Comparison of ENCODE assay signal across 12 cellular contexts in genomic region chr3:105228696-105229095, GRCh38.
A peak's percentile ranks its signal among the peaks of the same experiment; 100 is the strongest.
DNase-seq lines count a peak whose midpoint lies in the region; ATAC-seq and TF ChIP-seq lines count a peak whose summit lies in the region.
"Had no signal": no experiment of that assay in that cellular context is flagged by ENCODE, and none has a peak within 500 bp of the region (broad histone marks: within the 10 kb centered on the region; RNA-seq: fewer than 3 reads in every experiment).

No MANE protein-coding gene starts in this region.

- no peak overlapping the region for H3K4me3 ChIP-seq in PC-3 (ENCODE audit: low read length)
- H3K4me3 ChIP-seq in epithelial cell of esophagus (ENCODE audit: low read length) = no peak overlapping the region
- H3K4me3 ChIP-seq: BLaER1 treated with 17β-estradiol and CSF1 and Interleukin-3, amounts not matched to agents 10 nM and 100 nM; GM23248 had no signal

- H3F3A ChIP-seq in PC-3 (ENCODE audit: low read length, unreplicated experiment) = no peaks in the 10 kb centered on the region

- H3K27me3 Mint-ChIP-seq in type B pancreatic cell = no peaks in the 10 kb centered on the region
- H3K27me3 Mint-ChIP-seq: CD4-positive, CD25-positive, alpha-beta regulatory T cell had no signal

- H4K20me1 ChIP-seq in PC-3 (ENCODE audit: low read length) = no peaks in the 10 kb centered on the region
- H4K20me1 ChIP-seq: BLaER1 treated with 17β-estradiol and CSF1 and Interleukin-3, amounts not matched to agents 10 nM and 100 nM had no signal

- H3K27me3 ChIP-seq in PC-3 (ENCODE audit: low read length) = no peaks in the 10 kb centered on the region
- H3K27me3 ChIP-seq: BLaER1 treated with 17β-estradiol and CSF1 and Interleukin-3, amounts not matched to agents 10 nM and 100 nM had no signal

- CTCF ChIA-PET in PC-3 (lab: Charles Lee) = no interaction called here

- H2AFZ ChIP-seq in PC-3 (ENCODE audit: low read length) = no peak overlapping the region
- H2AFZ ChIP-seq: GM23248 had no signal

- peaks cover 4% of the 10 kb centered on the region for H3K9me3 Mint-ChIP-seq in type B pancreatic cell

- no peaks in the 10 kb centered on the region for H3K36me3 Mint-ChIP-seq in type B pancreatic cell
- H3K36me3 Mint-ChIP-seq: CD4-positive, CD25-positive, alpha-beta regulatory T cell had no signal

- H3K4me3 Mint-ChIP-seq in type B pancreatic cell = no peak overlapping the region
- H3K4me3 Mint-ChIP-seq: CD4-positive, CD25-positive, alpha-beta regulatory T cell had no signal

- BruUV-seq in PC-3 (replicated peaks; lab: Mats Ljungman, UMichigan) = no TSS peak

- TF ChIP-seq CTCF in PC-3 (conservative IDR thresholded peaks at IDR 0.05; ENCODE audit: low read depth, low read length) (no peak), epithelial cell of esophagus (IDR thresholded peaks at IDR 0.05; ENCODE audit: insufficient read depth, low read depth, low read length, missing control alignments) (no peak), type B pancreatic cell (conservative IDR thresholded peaks at IDR 0.05) (no peak)

- H3K9me3 ChIP-seq in PC-3 (ENCODE audit: low read length) = no peaks in the 10 kb centered on the region; the same call in 1 of the 2 replicates

- H3K4me1 Mint-ChIP-seq in type B pancreatic cell (ENCODE audit: unreplicated experiment) = peaks cover 6% of the 10 kb centered on the region
- H3K4me1 Mint-ChIP-seq: CD4-positive, CD25-positive, alpha-beta regulatory T cell had no signal

- no peak overlapping the region for H3K27ac ChIP-seq in PC-3 (ENCODE audit: low read length)
- H3K27ac ChIP-seq: BLaER1 treated with 17β-estradiol and CSF1 and Interleukin-3, amounts not matched to agents 10 nM and 100 nM; GM23248 had no signal

- no peaks in the 10 kb centered on the region for H3K4me1 ChIP-seq in PC-3 (ENCODE audit: insufficient read depth, low read length)

- no peaks in the 10 kb centered on the region for H3K9me2 ChIP-seq in PC-3 (replicated peaks; ENCODE audit: low read length)

- no peak overlapping the region for H3K4me2 ChIP-seq in PC-3 (ENCODE audit: low read length)
- H3K4me2 ChIP-seq: BLaER1 treated with 17β-estradiol and CSF1 and Interleukin-3, amounts not matched to agents 10 nM and 100 nM had no signal

- no peaks in the 10 kb centered on the region for H3K36me3 ChIP-seq in PC-3 (ENCODE audit: low read depth, low read length)
- H3K36me3 ChIP-seq: BLaER1 treated with 17β-estradiol and CSF1 and Interleukin-3, amounts not matched to agents 10 nM and 100 nM had no signal

- ATAC-seq in PC-3 (no peak), GM19395 (IDR thresholded peaks at IDR 0.05; ENCODE audit: unreplicated experiment) (no peak)
- ATAC-seq: HepG2 had no signal

- no peaks in the 10 kb centered on the region for H3K79me2 ChIP-seq in PC-3 (ENCODE audit: low read length)

- no peak overlapping the region for H3K27ac Mint-ChIP-seq in type B pancreatic cell
- H3K27ac Mint-ChIP-seq: CD4-positive, CD25-positive, alpha-beta regulatory T cell had no signal

- intact Hi-C loops in PC-3 (cut with micrococcal nuclease) = no loop called here

- no peak overlapping the region for H3K9ac ChIP-seq in PC-3 (ENCODE audit: low read length)
- H3K9ac ChIP-seq: BLaER1 treated with 17β-estradiol and CSF1 and Interleukin-3, amounts not matched to agents 10 nM and 100 nM; GM23248 had no signal

- peak; percentile 11 for DNase-seq in HCEC 1CT
- DNase-seq in PC-3 = peak; percentile 13
- peak; percentile 79 for DNase-seq in epithelial cell of esophagus (ENCODE audit: low read depth)
- peak; percentile 25 for DNase-seq in kidney tubule cell (ENCODE audit: low spot score)
- no peak for DNase-seq in type B pancreatic cell (ENCODE audit: extremely low spot score, unreplicated experiment)
- no peak for DNase-seq in DMS153 treated with DMSO at 0.1 percent for 48 hours (lab: John Stamatoyannopoulos, UW; ENCODE audit: unreplicated experiment)
- DNase-seq: ACHN; CD4-positive, CD25-positive, alpha-beta regulatory T cell; GM23248 had no signal

- POLR2A ChIA-PET in PC-3 (lab: Charles Lee; ENCODE audit: unreplicated experiment) = interaction anchor here (0.6 kb wide), 1 partner anchor 119 kb away, joined by 3 read pairs; no protein-coding TSS in a partner anchor

Comparison
In these comparisons a context has a peak if more than half of its experiments do, and no peak if none do; other contexts are left out.
1. DNase-seq: peak in HCEC 1CT (single experiment), PC-3 (single experiment), epithelial cell of esophagus (single experiment) and kidney tubule cell (single experiment); none in type B pancreatic cell (single experiment) and DMS153 treated with DMSO at 0.1 percent for 48 hours (single experiment).